Comparison of ENCODE assay signal across 9 cellular contexts in the genomic region with DNA sequence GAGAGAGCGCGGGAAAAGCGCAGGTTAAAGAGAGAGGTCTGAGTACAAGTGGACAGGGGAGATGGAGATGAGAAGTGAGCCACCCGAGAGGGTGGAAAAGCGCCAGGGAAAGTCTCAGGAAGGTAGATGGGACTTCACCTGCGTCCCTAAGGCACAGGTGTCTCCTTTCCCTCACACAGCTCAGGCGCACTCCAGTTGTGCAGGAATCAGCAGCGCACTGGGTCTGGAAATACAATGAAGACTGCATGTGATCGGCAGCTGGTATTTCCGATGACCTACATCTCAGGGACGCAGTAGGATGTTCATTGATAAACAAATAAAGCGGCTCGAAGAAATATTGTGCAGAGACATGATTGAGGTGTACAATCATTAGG. TPM values are rescaled to one million over a fixed set of nuclear protein-coding genes. Genes with fewer than 3 reads are reported as not detected.
DNase-seq lines count a peak whose midpoint lies in the region; ATAC-seq and TF ChIP-seq lines count a peak whose summit lies in the region.
"Had no signal": no experiment of that assay in that cellular context is flagged by ENCODE, and none has a peak within 500 bp of the region (broad histone marks: within the 10 kb centered on the region; RNA-seq: fewer than 3 reads in every experiment).

No MANE protein-coding gene starts in this region.

- peak overlapping the region; percentile 74 for H3K27ac Mint-ChIP-seq in stimulated activated memory B cell treated with anti-CD40 and anti-IgM and Interleukin-4, amounts not matched to agents 10 μg/mL and 1 μg/mL and 100 μg/mL, for 72 hours

- no peaks in the 10 kb centered on the region for H3K27me3 Mint-ChIP-seq in stimulated activated memory B cell treated with anti-CD40 and anti-IgM and Interleukin-4, amounts not matched to agents 10 μg/mL and 1 μg/mL and 100 μg/mL, for 72 hours

- peak overlapping the region; percentile 94 for H3K4me3 Mint-ChIP-seq in stimulated activated memory B cell treated with anti-CD40 and anti-IgM and Interleukin-4, amounts not matched to agents 10 μg/mL and 1 μg/mL and 100 μg/mL, for 72 hours

- ATAC-seq in GM19463 (IDR thresholded peaks at IDR 0.05; ENCODE audit: unreplicated experiment) (peak; percentile 1), HG03159 (IDR thresholded peaks at IDR 0.05; ENCODE audit: unreplicated experiment) (peak; percentile 2)
- ATAC-seq in stimulated activated memory B cell treated with anti-CD40 and anti-IgM and Interleukin-4, amounts not matched to agents 10 μg/mL and 1 μg/mL and 100 μg/mL, for 72 hours = no peak

- TF ChIP-seq CTCF in esophagus squamous epithelium (IDR thresholded peaks at IDR 0.05) (no peak), GM20000 (IDR thresholded peaks at IDR 0.05; ENCODE audit: extremely low read depth, missing control alignments) (no peak)

- no peaks in the 10 kb centered on the region for H3K9me3 ChIP-seq in esophagus squamous epithelium

- H3K27ac ChIP-seq in esophagus squamous epithelium = no peak overlapping the region

- H3K36me3 ChIP-seq in esophagus squamous epithelium = no peaks in the 10 kb centered on the region

- intact Hi-C loops in esophagus squamous epithelium (cut with DNase I) = no loop called here

- DNase-seq in esophagus squamous epithelium (lab: John Stamatoyannopoulos, UW) = no peak
- DNase-seq in NCI-H2196 (lab: John Stamatoyannopoulos, UW; ENCODE audit: unreplicated experiment) = no peak
- no peak for DNase-seq in GM19240 (ENCODE audit: insufficient read length, low spot score)
- no peak for DNase-seq in GM20000 (ENCODE audit: low spot score)

- peaks cover 26% of the 10 kb centered on the region for H3K4me1 Mint-ChIP-seq in stimulated activated memory B cell treated with anti-CD40 and anti-IgM and Interleukin-4, amounts not matched to agents 10 μg/mL and 1 μg/mL and 100 μg/mL, for 72 hours

- H3K9me3 Mint-ChIP-seq in stimulated activated memory B cell treated with anti-CD40 and anti-IgM and Interleukin-4, amounts not matched to agents 10 μg/mL and 1 μg/mL and 100 μg/mL, for 72 hours = no peaks in the 10 kb centered on the region

- H3K27me3 ChIP-seq in esophagus squamous epithelium = peaks cover 0 to 24% (median 0%) of the 10 kb centered on the region in 4 donors

- H3K4me1 ChIP-seq in esophagus squamous epithelium = peaks cover 0 to 13% (median 0%) of the 10 kb centered on the region in 3 donors

- WGBS in esophagus squamous epithelium, 2 donors = 2 to 11% methylated on average over 12 to 13 of the region's 13 CpGs

- TF ChIP-seq POLR2A in esophagus squamous epithelium (IDR thresholded peaks at IDR 0.05) = no peak

- H3K36me3 Mint-ChIP-seq in stimulated activated memory B cell treated with anti-CD40 and anti-IgM and Interleukin-4, amounts not matched to agents 10 μg/mL and 1 μg/mL and 100 μg/mL, for 72 hours = no peaks in the 10 kb centered on the region

- H3K4me3 ChIP-seq in esophagus squamous epithelium = peak overlapping the region in 3 of 4 donors; percentile 29 to 56 (median 36)

RNA-seq across cellular contexts. Expression of a gene that starts 0.4 kb away (rescaled TPM):
- total RNA-seq in esophagus squamous epithelium = not detected
- total RNA-seq: endothelial cell of umbilical vein; T-helper 2 cell treated with Interferon-gamma antibody and Interleukin-4, amounts not matched to agents 100 ng/mL and 5 ng/mL, for 36 hours had no signal
